Comparison of ENCODE assay signal across 25 cellular contexts in genomic region chr4:185585211-185585610, GRCh38. TPM values are rescaled to one million over a fixed set of nuclear protein-coding genes. Genes with fewer than 3 reads are reported as not detected.
A peak's percentile ranks its signal among the peaks of the same experiment; 100 is the strongest.
DNase-seq lines count a peak whose midpoint lies in the region; ATAC-seq, FAIRE-seq and TF ChIP-seq lines count a peak whose summit lies in the region.
"Had no signal": no experiment of that assay in that cellular context is flagged by ENCODE, and none has a peak within 500 bp of the region (broad histone marks: within the 10 kb centered on the region; RNA-seq: fewer than 3 reads in every experiment).

No MANE protein-coding gene starts in this region.

- H3K4me3 ChIP-seq in HepG2 (replicated peaks in 1 of 3; ENCODE audit: insufficient read depth in 1 of 3, low read depth in 2 of 3, low read length in 3 of 3) = no peak overlapping the region
- no peak overlapping the region for H3K4me3 ChIP-seq in right lobe of liver
- peak overlapping the region; percentile 46 for H3K4me3 ChIP-seq in SU-DHL-6 (ENCODE audit: insufficient read depth, low read length, poor library complexity, severe bottlenecking)
- no peak overlapping the region for H3K4me3 ChIP-seq in psoas muscle
- H3K4me3 ChIP-seq: BLaER1 treated with 17β-estradiol and CSF1 and Interleukin-3, amounts not matched to agents 10 nM and 100 nM; GM12878; GM23248 had no signal

- intact Hi-C loops in HepG2 (cut with micrococcal nuclease; ENCODE audit: unreplicated experiment) = no loop called here
- intact Hi-C loops in right lobe of liver (cut with DNase I) = no loop called here
- intact Hi-C loops in psoas muscle (cut with DNase I) = no loop called here

- H3K4me1 ChIP-seq in HepG2 (ENCODE audit: insufficient read depth, low read length) (no peaks in the 10 kb centered on the region), right lobe of liver (no peaks in the 10 kb centered on the region), psoas muscle (peaks cover 31% of the 10 kb centered on the region)
- H3K4me1 ChIP-seq: BE2C; BLaER1 treated with 17β-estradiol and CSF1 and Interleukin-3, amounts not matched to agents 10 nM and 100 nM had no signal

- H3F3A ChIP-seq in SU-DHL-6 (ENCODE audit: insufficient read depth) = peaks cover 56% of the 10 kb centered on the region

- no peaks in the 10 kb centered on the region for H3K79me2 ChIP-seq in HepG2 (ENCODE audit: insufficient read depth, low read length)
- H3K79me2 ChIP-seq in SU-DHL-6 (ENCODE audit: insufficient read depth, low read length) = peaks cover 25% of the 10 kb centered on the region

- no peak overlapping the region for H2AFZ ChIP-seq in HepG2 (ENCODE audit: low read length)
- no peak overlapping the region for H2AFZ ChIP-seq in SU-DHL-6 (ENCODE audit: low read depth, low read length, severe bottlenecking)
- H2AFZ ChIP-seq: GM23248 had no signal

- FAIRE-seq in HepG2 (lab: Jason Lieb, UNC) = no peak
- FAIRE-seq: A204.1, D721Med, GM12878, GM19239 had no signal

- H3K4me2 ChIP-seq in HepG2 (ENCODE audit: low read depth, low read length) = no peak overlapping the region
- H3K4me2 ChIP-seq in SU-DHL-6 (ENCODE audit: low read depth, low read length, poor library complexity, severe bottlenecking) = peak overlapping the region; percentile 97
- H3K4me2 ChIP-seq: BLaER1 treated with 17β-estradiol and CSF1 and Interleukin-3, amounts not matched to agents 10 nM and 100 nM had no signal

- H3K36me3 ChIP-seq in HepG2 (replicated peaks in 1 of 2; ENCODE audit: control insufficient read depth in 1 of 2, insufficient read depth in 2 of 2, low read length in 2 of 2) (peaks cover 2 to 16% of the 10 kb centered on the region in 2 experiments; a peak in 3 of 5 replicates), right lobe of liver (peaks cover 0 to 4% (median 0%) of the 10 kb centered on the region in 4 donors), SU-DHL-6 (ENCODE audit: low read length) (no peaks in the 10 kb centered on the region), psoas muscle (ENCODE audit: insufficient read depth in 1 of 2, low read depth in 1 of 2) (no peaks in the 10 kb centered on the region)
- H3K36me3 ChIP-seq: BE2C; BLaER1 treated with 17β-estradiol and CSF1 and Interleukin-3, amounts not matched to agents 10 nM and 100 nM had no signal

- 90% methylated on average over 1 of the region's 1 CpG for WGBS in HepG2 (ENCODE audit: low lambda C conversion rate)
- 47% methylated on average over 1 of the region's 1 CpG for WGBS in right lobe of liver (ENCODE audit: insufficient coverage, low coverage, low lambda C conversion rate, missing lambda C conversion rate)
- 59 to 77% (median 64%) methylated on average over 1 of the region's 1 CpG for WGBS in psoas muscle, 3 donors

- CTCF ChIA-PET in HepG2 (lab: Yijun Ruan, JAX; ENCODE audit: low intra/inter-chr PET ratio, low total read pairs) = no interaction called here

- BruUV-seq in HepG2 (replicated peaks; lab: Mats Ljungman, UMichigan) = no TSS peak

- H3K27ac ChIP-seq in HepG2 (ENCODE audit: extremely low read length, insufficient read depth, low read length) (no peak overlapping the region), right lobe of liver (no peak overlapping the region), SU-DHL-6 (ENCODE audit: low read depth, low read length) (peak overlapping the region; percentile 99), psoas muscle (peak overlapping the region; percentile 14)
- H3K27ac ChIP-seq: 22Rv1; BLaER1 treated with 17β-estradiol and CSF1 and Interleukin-3, amounts not matched to agents 10 nM and 100 nM; GM23248 had no signal

- H3K9me3 ChIP-seq in HepG2 (ENCODE audit: low read length) (no peaks in the 10 kb centered on the region), right lobe of liver (no peaks in the 10 kb centered on the region), SU-DHL-6 (ENCODE audit: insufficient read depth, low read length) (no peaks in the 10 kb centered on the region), psoas muscle (no peaks in the 10 kb centered on the region)
- H3K9me3 ChIP-seq: BE2C; BLaER1 treated with 17β-estradiol and CSF1 and Interleukin-3, amounts not matched to agents 10 nM and 100 nM had no signal

- no peak for DNase-seq in HepG2 (ENCODE audit: low spot score)
- no peak for DNase-seq in right lobe of liver
- DNase-seq in psoas muscle = no peak
- DNase-seq in HuH-7.5 (ENCODE audit: low spot score) = no peak
- no peak for DNase-seq in NAMALWA (ENCODE audit: low spot score)
- DNase-seq: ACHN; AML-193; BE2C; CD4-positive, alpha-beta T cell; CD8-positive, alpha-beta memory T cell; DMS 273 treated with DMSO at 0.1 percent for 48 hours; DMS79; EL; GDM1; GM23248; H9 had no signal

- ATAC-seq in HepG2 = no peak
- ATAC-seq in right lobe of liver = no peak
- no peak for ATAC-seq in psoas muscle
- ATAC-seq: GM12878, HCT116 had no signal

- TF ChIP-seq EP300 in HepG2 (IDR thresholded peaks at IDR 0.05; ENCODE audit: low read depth in 2 of 2, low read length in 2 of 2) (no peak), HepG2 (CRISPR knock-in tag; IDR thresholded peaks at IDR 0.05; ENCODE audit: borderline replicate concordance) (no peak)

- TF ChIP-seq CTCF in HepG2 (CRISPR knock-in tag; IDR thresholded peaks at IDR 0.05) = no peak
- TF ChIP-seq CTCF in right lobe of liver (IDR thresholded peaks at IDR 0.05) = no peak
- TF ChIP-seq CTCF in SU-DHL-6 (IDR thresholded peaks at IDR 0.05; ENCODE audit: insufficient read depth, low read length, poor library complexity, severe bottlenecking) = no peak
- no peak for TF ChIP-seq CTCF in psoas muscle (IDR thresholded peaks at IDR 0.05)

- no peak overlapping the region for H3K9ac ChIP-seq in HepG2 (ENCODE audit: insufficient read depth, low read depth, low read length)
- peak overlapping the region; percentile 83 for H3K9ac ChIP-seq in SU-DHL-6 (ENCODE audit: low read length)
- H3K9ac ChIP-seq: BLaER1 treated with 17β-estradiol and CSF1 and Interleukin-3, amounts not matched to agents 10 nM and 100 nM; GM23248 had no signal

- H4K20me1 ChIP-seq in HepG2 (ENCODE audit: insufficient read depth, low read length) = no peaks in the 10 kb centered on the region
- H4K20me1 ChIP-seq in SU-DHL-6 (ENCODE audit: low read depth, low read length) = no peaks in the 10 kb centered on the region
- H4K20me1 ChIP-seq: BLaER1 treated with 17β-estradiol and CSF1 and Interleukin-3, amounts not matched to agents 10 nM and 100 nM had no signal

- POLR2A ChIA-PET in HepG2 (lab: Yijun Ruan, JAX) = no interaction called here

- in situ Hi-C loops in HepG2 (cut with HindIII; ENCODE audit: extremely low pct_ligation_motif_present, low pct_unique_long_range_greater_than_20kb) = no loop called here

- no peaks in the 10 kb centered on the region for H3K9me2 ChIP-seq in SU-DHL-6 (replicated peaks; ENCODE audit: insufficient read depth, low read length)

- TF ChIP-seq RAD21 in HepG2 (CRISPR knock-in tag; IDR thresholded peaks at IDR 0.05) = no peak

- H3K27me3 ChIP-seq in HepG2 (ENCODE audit: control insufficient read depth in 1 of 2, insufficient read depth in 2 of 2, low read length in 2 of 2) = no peaks in the 10 kb centered on the region
- H3K27me3 ChIP-seq in right lobe of liver = no peaks in the 10 kb centered on the region
- no peaks in the 10 kb centered on the region for H3K27me3 ChIP-seq in SU-DHL-6 (ENCODE audit: low read length)
- no peaks in the 10 kb centered on the region for H3K27me3 ChIP-seq in psoas muscle (ENCODE audit: insufficient read depth in 3 of 3, low read length in 2 of 3)
- H3K27me3 ChIP-seq: BE2C had no signal

- TF ChIP-seq POLR2A in HepG2 (IDR thresholded peaks at IDR 0.05; ENCODE audit: insufficient read depth in 1 of 2, low read depth in 2 of 2, low read length in 2 of 2) = no peak
- TF ChIP-seq POLR2A in right lobe of liver (IDR thresholded peaks at IDR 0.05) = no peak

TF ChIP-seq in HepG2, 621 proteins besides CTCF, POLR2A, EP300 and RAD21 (continues in another document):
- peak; percentile 35; the same call in 1 of the 2 replicates for TF ChIP-seq MAFF (IDR thresholded peaks at IDR 0.05; ENCODE audit: low read depth, low read length)
- peak; percentile 47 to 76 for TF ChIP-seq MAFK (conservative IDR thresholded peaks at IDR 0.05 in 1 of 2, IDR thresholded peaks at IDR 0.05 in 1 of 2; ENCODE audit: low read length in 2 of 2)
- TF ChIP-seq ZMAT3 (CRISPR knock-in tag; conservative IDR thresholded peaks at IDR 0.05) = no peak

RNA-seq across cellular contexts. Expression of gene PDLIM3, which starts 49.9 kb away (rescaled TPM):
- total RNA-seq in HepG2 (2016; rRNA removed; fragmentation: Illumina TruSeq; extraction: Trizol) = 5.9 and 6.3 TPM in 2 replicates
- total RNA-seq in HepG2 (2016; cell fraction: cytosol; rRNA removed; fragmentation: Illumina TruSeq; extraction: Trizol; ENCODE audit: low read depth) = 2.5 and 3.1 TPM in 2 replicates
- 6.4 and 8.1 TPM in 2 replicates for total RNA-seq in HepG2 (2016; cell fraction: insoluble cytoplasmic fraction; rRNA removed; fragmentation: Illumina TruSeq; extraction: Trizol)
- total RNA-seq in HepG2 (2016; cell fraction: membrane; rRNA removed; fragmentation: Illumina TruSeq; extraction: Trizol) = 5.3 TPM in 2 replicates
- total RNA-seq in HepG2 (2016; cell fraction: nucleus; rRNA removed; fragmentation: Illumina TruSeq; extraction: Trizol) = 5.3 and 5.9 TPM in 2 replicates
- 14.0 and 14.8 TPM in 2 replicates for polyA plus RNA-seq in HepG2 (2011; rRNA removed)
- 14.0 and 16.0 TPM in 2 replicates for polyA plus RNA-seq in HepG2 (2011; cell fraction: cytosol; rRNA removed)
- 10.4 and 14.3 TPM in 2 replicates for polyA plus RNA-seq in HepG2 (2011; cell fraction: nucleus; rRNA removed)
- polyA plus RNA-seq in HepG2 (2012) = 3.0 and 13.6 TPM in 2 replicates
- polyA plus RNA-seq in HepG2 (2016; cell fraction: cytosol; fragmentation: Illumina TruSeq; extraction: Trizol; ENCODE audit: low read depth) = 3.0 and 3.2 TPM in 2 replicates
- polyA plus RNA-seq in HepG2 (2016; cell fraction: insoluble cytoplasmic fraction; fragmentation: Illumina TruSeq; extraction: Trizol; ENCODE audit: low read depth) = 7.6 and 8.1 TPM in 2 replicates
- 3.8 and 4.4 TPM in 2 replicates for polyA plus RNA-seq in HepG2 (2016; cell fraction: membrane; fragmentation: Illumina TruSeq; extraction: Trizol; ENCODE audit: low read depth)
- 4.3 and 4.8 TPM in 2 replicates for polyA plus RNA-seq in HepG2 (2016; cell fraction: nucleus; fragmentation: Illumina TruSeq; extraction: Trizol; ENCODE audit: insufficient read depth, low read depth)
- polyA minus RNA-seq in HepG2 (2011; rRNA and poly(A)+ RNA removed; ENCODE audit: low replicate concordance) = 6.4 and 20.2 TPM in 2 replicates
- 8.4 and 8.7 TPM in 2 replicates for polyA minus RNA-seq in HepG2 (2011; cell fraction: cytosol; rRNA and poly(A)+ RNA removed)
- polyA minus RNA-seq in HepG2 (2011; cell fraction: nucleus; rRNA and poly(A)+ RNA removed) = 17.7 and 18.2 TPM in 2 replicates
- 10 to 100 TPM in 2 of 6 experiments, 1 to 10 TPM in 4; 1.8 to 23.7 (median 6.1) TPM for total RNA-seq in right lobe of liver
- 1,000 to 10,000 TPM; 2,718 to 5,341 (median 3,828) TPM for total RNA-seq in psoas muscle
- polyA plus RNA-seq in psoas muscle = 1,000 to 10,000 TPM in 2 of 3 donors, 100 to 1,000 TPM in 1; 703 to 2,553 (median 1,460) TPM
- total RNA-seq: CD4-positive, alpha-beta T cell; CD8-positive, alpha-beta memory T cell; GM12878; GM23248 had no signal
- polyA plus RNA-seq: CD14-positive monocyte; CD8-positive, alpha-beta memory T cell had no signal

Comparison
In these comparisons a context has a peak if more than half of its experiments do, and no peak if none do; other contexts are left out.
1. H3K27ac ChIP-seq: peak in SU-DHL-6 (single experiment) and psoas muscle (single experiment); none in HepG2 (single experiment) and right lobe of liver (0 of 3).
2. RNA of gene PDLIM3, which starts 49.9 kb away (total RNA-seq): 2,718 to 5,341 TPM in psoas muscle; 1.8 to 23.7 TPM in right lobe of liver and 2.5 to 8.1 TPM in HepG2; every median in the first group is over 100 times any median in the second.